9 cellular contexts compared by ENCODE assay signal in genomic region chr17:49762148-49762941, GRCh38. TPM values are rescaled to one million over a fixed set of nuclear protein-coding genes. Genes with fewer than 3 reads are reported as not detected.
DNase-seq lines count a peak whose midpoint lies in the region; ATAC-seq, FAIRE-seq and TF ChIP-seq lines count a peak whose summit lies in the region.
"Had no signal": no experiment of that assay in that cellular context is flagged by ENCODE, and none has a peak within 500 bp of the region (broad histone marks: within the 10 kb centered on the region; RNA-seq: fewer than 3 reads in every experiment).

No MANE protein-coding gene starts in this region.

- BruUV-seq in HepG2 (replicated peaks; lab: Mats Ljungman, UMichigan): TSS peak; percentile 39

- H3K27ac ChIP-seq in HepG2 (ENCODE audit: extremely low read length, insufficient read depth, low read length): no peak overlapping the region
- H3K27ac ChIP-seq in right lobe of liver: no peak overlapping the region
- H3K27ac ChIP-seq in mucosa of rectum (ENCODE audit: low read depth in 2 of 2, low read length in 2 of 2): peak overlapping the region in 1 of 2 donors; percentile 39

- peak overlapping the region; percentile 73 to 97 (median 90) for H3K4me3 ChIP-seq in HepG2 (replicated peaks in 1 of 3; ENCODE audit: insufficient read depth in 1 of 3, low read depth in 2 of 3, low read length in 3 of 3)
- peak overlapping the region in 1 of 3 donors; percentile 66 for H3K4me3 ChIP-seq in right lobe of liver
- peak overlapping the region; percentile 81 for H3K4me3 ChIP-seq in mucosa of rectum (ENCODE audit: low read length in 2 of 2)
- H3K4me3 ChIP-seq in H7 (ENCODE audit: insufficient read depth, low read depth, low read length): no peak overlapping the region; the same call in 1 of the 2 replicates

- H3K36me3 Mint-ChIP-seq in brain: no peaks in the 10 kb centered on the region

- H3K27ac Mint-ChIP-seq in brain: peak overlapping the region; percentile 42 to 87 (median 85)

- TF ChIP-seq EP300 in HepG2 (IDR thresholded peaks at IDR 0.05; ENCODE audit: low read depth in 2 of 2, low read length in 2 of 2): no peak
- no peak for TF ChIP-seq EP300 in HepG2 (CRISPR knock-in tag; IDR thresholded peaks at IDR 0.05; ENCODE audit: borderline replicate concordance)

- H3K4me3 Mint-ChIP-seq in brain: peak overlapping the region; percentile 86 to 91 (median 88)

- peak overlapping the region; percentile 62; the same call in 1 of the 2 replicates for H3K9ac ChIP-seq in HepG2 (ENCODE audit: insufficient read depth, low read depth, low read length)
- no peak overlapping the region for H3K9ac ChIP-seq in mucosa of rectum (ENCODE audit: low read depth in 1 of 2, low read length in 2 of 2)

- TF ChIP-seq POLR2A in HepG2 (IDR thresholded peaks at IDR 0.05; ENCODE audit: insufficient read depth in 1 of 2, low read depth in 2 of 2, low read length in 2 of 2) (no peak), right lobe of liver (IDR thresholded peaks at IDR 0.05) (no peak)

- in situ Hi-C loops in HepG2 (cut with HindIII; ENCODE audit: extremely low pct_ligation_motif_present, low pct_unique_long_range_greater_than_20kb): no loop called here

- H3K79me2 ChIP-seq in HepG2 (ENCODE audit: insufficient read depth, low read length): peaks cover 14% of the 10 kb centered on the region

- peak overlapping the region; percentile 97 for H3K4me2 ChIP-seq in HepG2 (ENCODE audit: low read depth, low read length)

- intact Hi-C loops in HepG2 (cut with micrococcal nuclease; ENCODE audit: unreplicated experiment): no loop called here
- intact Hi-C loops in right lobe of liver (cut with DNase I): no loop called here

- ATAC-seq in HepG2 (no peak), right lobe of liver (no peak), HG03520 (IDR thresholded peaks at IDR 0.05; ENCODE audit: unreplicated experiment) (no peak)

- DNase-seq in HepG2 (ENCODE audit: low spot score) (no peak), right lobe of liver (no peak), NCI-H510A (lab: John Stamatoyannopoulos, UW) (no peak), mucosa of gallbladder (ENCODE audit: low spot score) (no peak), H7 (no peak)
- DNase-seq: stimulated activated CD4-positive, alpha-beta T cell treated with anti-CD3 and anti-CD28 coated beads, Interleukin-1b, Interleukin-23, amount 100 ng/mL, for 48 hours had no signal

- FAIRE-seq in HepG2 (lab: Jason Lieb, UNC): no peak

- 90% methylated on average over 6 of the region's 6 CpGs for WGBS in HepG2 (ENCODE audit: low lambda C conversion rate)
- WGBS in right lobe of liver (ENCODE audit: insufficient coverage, low coverage, low lambda C conversion rate, missing lambda C conversion rate): 77% methylated on average over 6 of the region's 6 CpGs

- H3K36me3 ChIP-seq in HepG2 (replicated peaks in 1 of 2; ENCODE audit: control insufficient read depth in 1 of 2, insufficient read depth in 2 of 2, low read length in 2 of 2) (peaks cover 3% of the 10 kb centered on the region in 2 experiments; a peak in 1 of 5 replicates), right lobe of liver (no peaks in the 10 kb centered on the region), mucosa of rectum (ENCODE audit: control insufficient read depth in 2 of 2, insufficient read depth in 2 of 2, low read length in 2 of 2) (no peaks in the 10 kb centered on the region), H7 (replicated peaks; ENCODE audit: control insufficient read depth, insufficient read depth, low read length) (peaks cover 2% of the 10 kb centered on the region; the same call in 1 of the 2 replicates)

- H3K27me3 Mint-ChIP-seq in brain: peaks cover 24% of the 10 kb centered on the region

- TF ChIP-seq CTCF in HepG2 (CRISPR knock-in tag; IDR thresholded peaks at IDR 0.05): no peak
- no peak for TF ChIP-seq CTCF in right lobe of liver (IDR thresholded peaks at IDR 0.05)
- TF ChIP-seq CTCF in brain (conservative IDR thresholded peaks at IDR 0.05): no peak

- H3K27me3 ChIP-seq in HepG2 (ENCODE audit: control insufficient read depth in 1 of 2, insufficient read depth in 2 of 2, low read length in 2 of 2): no peaks in the 10 kb centered on the region
- H3K27me3 ChIP-seq in right lobe of liver: no peaks in the 10 kb centered on the region
- H3K27me3 ChIP-seq in mucosa of rectum (ENCODE audit: control insufficient read depth in 2 of 2, insufficient read depth in 2 of 2, low read length in 2 of 2): no peaks in the 10 kb centered on the region
- H3K27me3 ChIP-seq in H7 (ENCODE audit: control insufficient read depth, insufficient read depth, low read length): peaks cover 5% of the 10 kb centered on the region; the same call in 1 of the 2 replicates

- no peak for TF ChIP-seq RAD21 in HepG2 (CRISPR knock-in tag; IDR thresholded peaks at IDR 0.05)

- H3K4me1 ChIP-seq in HepG2 (ENCODE audit: insufficient read depth, low read length): peaks cover 24% of the 10 kb centered on the region
- H3K4me1 ChIP-seq in right lobe of liver: peaks cover 0 to 9% (median 0%) of the 10 kb centered on the region in 4 donors
- peaks cover 5 to 10% of the 10 kb centered on the region in 2 donors for H3K4me1 ChIP-seq in mucosa of rectum (ENCODE audit: control insufficient read depth in 2 of 2, insufficient read depth in 2 of 2, low read length in 2 of 2)

- H3K9me3 ChIP-seq in HepG2 (ENCODE audit: low read length) (no peaks in the 10 kb centered on the region), right lobe of liver (no peaks in the 10 kb centered on the region), mucosa of rectum (ENCODE audit: control insufficient read depth in 2 of 2, low read length in 2 of 2) (no peaks in the 10 kb centered on the region)

- peaks cover 0 to 3% (median 0%) of the 10 kb centered on the region in 5 experiments for H3K9me3 Mint-ChIP-seq in brain

- H2AFZ ChIP-seq in HepG2 (ENCODE audit: low read length): no peak overlapping the region

- no peaks in the 10 kb centered on the region for H4K20me1 ChIP-seq in HepG2 (ENCODE audit: insufficient read depth, low read length)

- POLR2A ChIA-PET in HepG2 (lab: Yijun Ruan, JAX): interaction anchor here (0.7 to 4.9 kb wide), 5 partner anchors 9 to 54 kb away, joined by 4 to 83 read pairs (median 46); partner anchors contain the start of genes KAT7 and SLC35B1

- peaks cover 54% of the 10 kb centered on the region for H3K4me1 Mint-ChIP-seq in brain

- CTCF ChIA-PET in HepG2 (lab: Yijun Ruan, JAX; ENCODE audit: low intra/inter-chr PET ratio, low total read pairs): no interaction called here

RNA-seq across cellular contexts. Expression of gene FAM117A, which starts 1.6 kb away (rescaled TPM):
- total RNA-seq in HepG2 (2016; rRNA removed; fragmentation: Illumina TruSeq; extraction: Trizol) (12.1 and 12.3 TPM in 2 replicates), right lobe of liver (1 to 10 TPM; 4.4 to 7.3 (median 5.9) TPM), mucosa of gallbladder (14.2 TPM)
- 10.9 and 12.0 TPM in 2 replicates for total RNA-seq in HepG2 (2016; cell fraction: cytosol; rRNA removed; fragmentation: Illumina TruSeq; extraction: Trizol; ENCODE audit: low read depth)
- 9.9 and 12.6 TPM in 2 replicates for total RNA-seq in HepG2 (2016; cell fraction: insoluble cytoplasmic fraction; rRNA removed; fragmentation: Illumina TruSeq; extraction: Trizol)
- total RNA-seq in HepG2 (2016; cell fraction: membrane; rRNA removed; fragmentation: Illumina TruSeq; extraction: Trizol): 21.3 and 21.9 TPM in 2 replicates
- total RNA-seq in HepG2 (2016; cell fraction: nucleus; rRNA removed; fragmentation: Illumina TruSeq; extraction: Trizol): 8.1 and 8.9 TPM in 2 replicates
- polyA plus RNA-seq in HepG2 (2011; rRNA removed) (19.8 and 22.0 TPM in 2 replicates), brain (ENCODE audit: insufficient read depth, low read depth, low replicate concordance) (13.0 TPM)
- 11.4 and 15.9 TPM in 2 replicates for polyA plus RNA-seq in HepG2 (2011; cell fraction: cytosol; rRNA removed)
- polyA plus RNA-seq in HepG2 (2011; cell fraction: nucleus; rRNA removed): 17.2 and 20.5 TPM in 2 replicates
- 11.3 and 12.2 TPM in 2 replicates for polyA plus RNA-seq in HepG2 (2012)
- polyA plus RNA-seq in HepG2 (2016; cell fraction: cytosol; fragmentation: Illumina TruSeq; extraction: Trizol; ENCODE audit: low read depth): 19.0 and 20.2 TPM in 2 replicates
- polyA plus RNA-seq in HepG2 (2016; cell fraction: insoluble cytoplasmic fraction; fragmentation: Illumina TruSeq; extraction: Trizol; ENCODE audit: low read depth): 19.2 and 23.6 TPM in 2 replicates
- polyA plus RNA-seq in HepG2 (2016; cell fraction: membrane; fragmentation: Illumina TruSeq; extraction: Trizol; ENCODE audit: low read depth): 28.9 and 33.3 TPM in 2 replicates
- polyA plus RNA-seq in HepG2 (2016; cell fraction: nucleus; fragmentation: Illumina TruSeq; extraction: Trizol; ENCODE audit: insufficient read depth, low read depth): 20.1 and 22.1 TPM in 2 replicates
- 32.1 TPM in 1 of 2 replicates, not detected in the other for polyA minus RNA-seq in HepG2 (2011; rRNA and poly(A)+ RNA removed; ENCODE audit: low replicate concordance)
- polyA minus RNA-seq in HepG2 (2011; cell fraction: cytosol; rRNA and poly(A)+ RNA removed): 6.7 and 8.0 TPM in 2 replicates
- polyA minus RNA-seq in HepG2 (2011; cell fraction: nucleus; rRNA and poly(A)+ RNA removed): 7.9 and 8.7 TPM in 2 replicates
- total RNA-seq in H7 (2014; rRNA removed; shearing (Covaris generic)): 21.8 and 24.3 TPM in 2 replicates

RNA-seq across cellular contexts. Expression of gene KAT7, which starts 26.1 kb away (rescaled TPM):
- total RNA-seq in HepG2 (2016; rRNA removed; fragmentation: Illumina TruSeq; extraction: Trizol) (39.2 and 43.8 TPM in 2 replicates), right lobe of liver (10 to 100 TPM; 10.8 to 21.3 (median 15.2) TPM), mucosa of gallbladder (63.8 TPM)
- 7.5 and 9.1 TPM in 2 replicates for total RNA-seq in HepG2 (2016; cell fraction: cytosol; rRNA removed; fragmentation: Illumina TruSeq; extraction: Trizol; ENCODE audit: low read depth)
- 38.8 and 41.1 TPM in 2 replicates for total RNA-seq in HepG2 (2016; cell fraction: insoluble cytoplasmic fraction; rRNA removed; fragmentation: Illumina TruSeq; extraction: Trizol)
- total RNA-seq in HepG2 (2016; cell fraction: membrane; rRNA removed; fragmentation: Illumina TruSeq; extraction: Trizol): 14.7 and 17.3 TPM in 2 replicates
- 47.4 and 58.4 TPM in 2 replicates for total RNA-seq in HepG2 (2016; cell fraction: nucleus; rRNA removed; fragmentation: Illumina TruSeq; extraction: Trizol)
- polyA plus RNA-seq in HepG2 (2011; rRNA removed) (17.2 and 21.2 TPM in 2 replicates), brain (ENCODE audit: insufficient read depth, low read depth, low replicate concordance) (85.3 TPM)
- polyA plus RNA-seq in HepG2 (2011; cell fraction: cytosol; rRNA removed): 11.2 and 13.2 TPM in 2 replicates
- 21.2 and 24.5 TPM in 2 replicates for polyA plus RNA-seq in HepG2 (2011; cell fraction: nucleus; rRNA removed)
- 16.5 and 22.9 TPM in 2 replicates for polyA plus RNA-seq in HepG2 (2012)
- polyA plus RNA-seq in HepG2 (2016; cell fraction: cytosol; fragmentation: Illumina TruSeq; extraction: Trizol; ENCODE audit: low read depth): 1.2 and 1.6 TPM in 2 replicates
- 35.8 and 38.8 TPM in 2 replicates for polyA plus RNA-seq in HepG2 (2016; cell fraction: insoluble cytoplasmic fraction; fragmentation: Illumina TruSeq; extraction: Trizol; ENCODE audit: low read depth)
- 5.3 and 5.7 TPM in 2 replicates for polyA plus RNA-seq in HepG2 (2016; cell fraction: membrane; fragmentation: Illumina TruSeq; extraction: Trizol; ENCODE audit: low read depth)
- 32.7 and 33.9 TPM in 2 replicates for polyA plus RNA-seq in HepG2 (2016; cell fraction: nucleus; fragmentation: Illumina TruSeq; extraction: Trizol; ENCODE audit: insufficient read depth, low read depth)
- 35.4 and 40.6 TPM in 2 replicates for polyA minus RNA-seq in HepG2 (2011; rRNA and poly(A)+ RNA removed; ENCODE audit: low replicate concordance)
- polyA minus RNA-seq in HepG2 (2011; cell fraction: cytosol; rRNA and poly(A)+ RNA removed): 20.4 and 21.7 TPM in 2 replicates
- 84.9 and 89.1 TPM in 2 replicates for polyA minus RNA-seq in HepG2 (2011; cell fraction: nucleus; rRNA and poly(A)+ RNA removed)
- 96.1 and 153 TPM in 2 replicates for total RNA-seq in H7 (2014; rRNA removed; shearing (Covaris generic))

RNA-seq across cellular contexts. Expression of gene SLC35B1, which starts 54.6 kb away (rescaled TPM):
- total RNA-seq in HepG2 (2016; rRNA removed; fragmentation: Illumina TruSeq; extraction: Trizol): 67.0 and 113 TPM in 2 replicates
- 128 and 146 TPM in 2 replicates for total RNA-seq in HepG2 (2016; cell fraction: cytosol; rRNA removed; fragmentation: Illumina TruSeq; extraction: Trizol; ENCODE audit: low read depth)
- total RNA-seq in HepG2 (2016; cell fraction: insoluble cytoplasmic fraction; rRNA removed; fragmentation: Illumina TruSeq; extraction: Trizol): 68.0 and 117 TPM in 2 replicates
- total RNA-seq in HepG2 (2016; cell fraction: membrane; rRNA removed; fragmentation: Illumina TruSeq; extraction: Trizol): 115 and 123 TPM in 2 replicates
- 105 and 117 TPM in 2 replicates for total RNA-seq in HepG2 (2016; cell fraction: nucleus; rRNA removed; fragmentation: Illumina TruSeq; extraction: Trizol)
- polyA plus RNA-seq in HepG2 (2011; rRNA removed): 83.6 and 99.6 TPM in 2 replicates
- polyA plus RNA-seq in HepG2 (2011; cell fraction: cytosol; rRNA removed): 70.6 and 97.9 TPM in 2 replicates
- 79.1 and 84.2 TPM in 2 replicates for polyA plus RNA-seq in HepG2 (2011; cell fraction: nucleus; rRNA removed)
- 60.8 and 61.5 TPM in 2 replicates for polyA plus RNA-seq in HepG2 (2012)
- polyA plus RNA-seq in HepG2 (2016; cell fraction: cytosol; fragmentation: Illumina TruSeq; extraction: Trizol; ENCODE audit: low read depth): 123 and 149 TPM in 2 replicates
- polyA plus RNA-seq in HepG2 (2016; cell fraction: insoluble cytoplasmic fraction; fragmentation: Illumina TruSeq; extraction: Trizol; ENCODE audit: low read depth): 70.3 and 81.2 TPM in 2 replicates
- polyA plus RNA-seq in HepG2 (2016; cell fraction: membrane; fragmentation: Illumina TruSeq; extraction: Trizol; ENCODE audit: low read depth): 114 and 119 TPM in 2 replicates
- 186 and 193 TPM in 2 replicates for polyA plus RNA-seq in HepG2 (2016; cell fraction: nucleus; fragmentation: Illumina TruSeq; extraction: Trizol; ENCODE audit: insufficient read depth, low read depth)
- polyA minus RNA-seq in HepG2 (2011; rRNA and poly(A)+ RNA removed; ENCODE audit: low replicate concordance): 81.3 and 114 TPM in 2 replicates
- 27.6 and 41.2 TPM in 2 replicates for polyA minus RNA-seq in HepG2 (2011; cell fraction: cytosol; rRNA and poly(A)+ RNA removed)
- 67.3 and 71.3 TPM in 2 replicates for polyA minus RNA-seq in HepG2 (2011; cell fraction: nucleus; rRNA and poly(A)+ RNA removed)
- total RNA-seq in right lobe of liver: 10 to 100 TPM; 31.7 to 80.0 (median 56.9) TPM
- polyA plus RNA-seq in brain (ENCODE audit: insufficient read depth, low read depth, low replicate concordance): 66.0 TPM
- total RNA-seq in mucosa of gallbladder: 35.3 TPM
- 57.6 and 76.6 TPM in 2 replicates for total RNA-seq in H7 (2014; rRNA removed; shearing (Covaris generic))
